Comparison of ENCODE assay signal across 16 cellular contexts in genomic region chr10:67664936-67665335, GRCh38. TPM values are rescaled to one million over a fixed set of nuclear protein-coding genes. Genes with fewer than 3 reads are reported as not detected.
DNase-seq lines count a peak whose midpoint lies in the region; TF ChIP-seq lines count a peak whose summit lies in the region.
"Had no signal": no experiment of that assay in that cellular context is flagged by ENCODE, and none has a peak within 500 bp of the region (broad histone marks: within the 10 kb centered on the region; RNA-seq: fewer than 3 reads in every experiment).

No MANE protein-coding gene starts in this region.

- peak overlapping the region; percentile 19 to 78 (median 52) for H3K4me3 ChIP-seq in dorsolateral prefrontal cortex
- H3K4me3 ChIP-seq: hepatocyte, SJSA1, suprapubic skin had no signal

- intact Hi-C loops in dorsolateral prefrontal cortex (cut with DNase I), result loop anchor here (1.0 to 10.0 kb wide), 4 partner anchors 97 to 740 kb away; partner anchors contain the start of gene LRRTM3 (in 2 of the 2)

- H3K27me3 ChIP-seq in dorsolateral prefrontal cortex (no peaks in the 10 kb centered on the region), layer of hippocampus (ENCODE audit: control insufficient read depth, insufficient read depth, low read length) (no peaks in the 10 kb centered on the region)
- H3K27me3 ChIP-seq: hepatocyte, neutrophil, SJSA1, suprapubic skin had no signal

- H3K27ac ChIP-seq in dorsolateral prefrontal cortex (peak overlapping the region in 58 of 59 donors; percentile 72 to 98 (median 90)), layer of hippocampus (ENCODE audit: low read depth, low read length) (peak overlapping the region; percentile 92), temporal lobe (ENCODE audit: low read depth, low read length) (peak overlapping the region; percentile 93)
- H3K27ac ChIP-seq: hepatocyte, neutrophil, SJSA1, suprapubic skin had no signal

- peak; percentile 11 for DNase-seq in RPMI8226
- DNase-seq in dorsolateral prefrontal cortex, result no peak
- DNase-seq in activated CD4-positive, alpha-beta T cell treated with anti-CD3 and anti-CD28 coated beads for 48 hours, result no peak
- no peak for DNase-seq in HuH-7.5 (ENCODE audit: low spot score)
- DNase-seq in HUDEP-2 (lab: John Stamatoyannopoulos, UW; ENCODE audit: unreplicated experiment in 76 of 76), result no peak
- DNase-seq: activated CD4-positive, CD25-positive, alpha-beta regulatory T cell treated with anti-CD3 and anti-CD28 coated beads, Interleukin-2, amount 50 U/mL, for 72 hours; Calu3; cortex of kidney; NCI-H187 treated with DMSO at 0.1 percent for 48 hours; stimulated activated CD4-positive, alpha-beta T cell treated with anti-CD3 and anti-CD28 coated beads, Interleukin-4, amount 100 ng/mL, for 1 hour had no signal

- no peak for TF ChIP-seq CTCF in dorsolateral prefrontal cortex (IDR thresholded peaks at IDR 0.05 in 54 of 56, conservative IDR thresholded peaks at IDR 0.05 in 2 of 56; ENCODE audit: low read depth in 1 of 56, partially characterized antibody in 56 of 56)

RNA-seq across cellular contexts. Expression of gene CTNNA3, which starts 31.1 kb away (rescaled TPM):
- total RNA-seq in dorsolateral prefrontal cortex, result 100 to 1,000 TPM in 38 of 120 experiments, 10 to 100 TPM in 81, 1 to 10 TPM in 1; 6.6 to 278 (median 75.4) TPM
- 1.5 TPM for total RNA-seq in temporal lobe
- total RNA-seq: Calu3 had no signal
